In genomic region chr11:64665381-64665780, GRCh38 we compare ENCODE assay signal across 22 cellular contexts. TPM values are rescaled to one million over a fixed set of nuclear protein-coding genes. Genes with fewer than 3 reads are reported as not detected.
DNase-seq lines count a peak whose midpoint lies in the region; ATAC-seq and TF ChIP-seq lines count a peak whose summit lies in the region.
"Had no signal": no experiment of that assay in that cellular context is flagged by ENCODE, and none has a peak within 500 bp of the region (broad histone marks: within the 10 kb centered on the region; RNA-seq: fewer than 3 reads in every experiment).

No MANE protein-coding gene starts in this region.

- H3K4me3 Mint-ChIP-seq in activated naive CD4-positive, alpha-beta T cell treated with anti-CD3 and anti-CD28 coated beads, Interleukin-2, amount 10 ng/mL, durations not matched to agents 7 days and 5 days: no peak overlapping the region
- H3K4me3 Mint-ChIP-seq: CD8-positive, alpha-beta T cell had no signal

- H3K27ac ChIP-seq in ovary: no peak overlapping the region
- H3K27ac ChIP-seq: sigmoid colon had no signal

- no peak for DNase-seq in activated naive CD4-positive, alpha-beta T cell treated with anti-CD3 and anti-CD28 coated beads, Interleukin-2, amount 10 ng/mL, durations not matched to agents 7 days and 5 days
- no peak for DNase-seq in activated naive CD4-positive, alpha-beta T cell treated with anti-CD3 and anti-CD28 coated beads, Interleukin-2, amount 50 U/mL, for 72 hours (ENCODE audit: low spot score in 2 of 2)
- DNase-seq in NCI-H1092 (lab: John Stamatoyannopoulos, UW): peak; percentile 12
- DNase-seq in cerebellum (ENCODE audit: low spot score): peak; percentile 60
- DNase-seq in posterior vena cava (ENCODE audit: low spot score): peak; percentile 79
- no peak for DNase-seq in ovary
- DNase-seq: activated CD4-positive, alpha-beta T cell treated with anti-CD3 and anti-CD28 coated beads, Interleukin-2, amount 50 U/mL, for 4 hours; activated gamma-delta T cell treated with Interleukin-2 at 50 U/mL for 16 hours; amniotic stem cell; CD8-positive, alpha-beta T cell; DND-41; MV-4-11; NCI-H2107; NK-92 treated with Interleukin-12 subunit alpha and Interleukin-12 subunit beta, amount 100 ng/mL, for 24 hours; nucleus accumbens; sigmoid colon; stimulated activated naive CD4-positive, alpha-beta T cell had no signal

- H3K9me3 Mint-ChIP-seq in activated naive CD4-positive, alpha-beta T cell treated with anti-CD3 and anti-CD28 coated beads, Interleukin-2, amount 10 ng/mL, durations not matched to agents 7 days and 5 days: no peaks in the 10 kb centered on the region
- H3K9me3 Mint-ChIP-seq in activated naive CD4-positive, alpha-beta T cell treated with anti-CD3 and anti-CD28 coated beads, Interleukin-2, amount 50 U/mL, for 72 hours: no peaks in the 10 kb centered on the region
- H3K9me3 Mint-ChIP-seq: CD8-positive, alpha-beta T cell had no signal

- H3K36me3 ChIP-seq in ovary: no peaks in the 10 kb centered on the region
- H3K36me3 ChIP-seq: sigmoid colon had no signal

- TF ChIP-seq CTCF in ovary (IDR thresholded peaks at IDR 0.05): no peak

- intact Hi-C loops in posterior vena cava (cut with DNase I): no loop called here
- intact Hi-C loops in ovary (cut with DNase I): no loop called here

- TF ChIP-seq EP300 in ovary (IDR thresholded peaks at IDR 0.05): no peak

- no peaks in the 10 kb centered on the region for H3K4me1 ChIP-seq in ovary (ENCODE audit: insufficient read depth)
- H3K4me1 ChIP-seq: sigmoid colon had no signal

- H3K9me3 ChIP-seq in ovary: no peaks in the 10 kb centered on the region
- H3K9me3 ChIP-seq: sigmoid colon had no signal

- CTCF ChIA-PET in activated naive CD4-positive, alpha-beta T cell treated with anti-CD3 and anti-CD28 coated beads, Interleukin-2, amount 10 ng/mL, durations not matched to agents 7 days and 5 days (lab: Charles Lee): no interaction called here

- no peak for TF ChIP-seq POLR2A in ovary (IDR thresholded peaks at IDR 0.05)

- no peak overlapping the region for H3K4me3 ChIP-seq in ovary
- H3K4me3 ChIP-seq: lung, sigmoid colon had no signal

- no peaks in the 10 kb centered on the region for H3K36me3 Mint-ChIP-seq in activated naive CD4-positive, alpha-beta T cell treated with anti-CD3 and anti-CD28 coated beads, Interleukin-2, amount 10 ng/mL, durations not matched to agents 7 days and 5 days
- no peaks in the 10 kb centered on the region for H3K36me3 Mint-ChIP-seq in activated naive CD4-positive, alpha-beta T cell treated with anti-CD3 and anti-CD28 coated beads, Interleukin-2, amount 50 U/mL, for 72 hours
- H3K36me3 Mint-ChIP-seq: CD8-positive, alpha-beta T cell had no signal

- H3K27me3 ChIP-seq in ovary: no peaks in the 10 kb centered on the region

- WGBS in ovary, 3 donors: 45 to 55% (median 45%) methylated on average over 8 of the region's 8 CpGs

- peak overlapping the region; percentile 24 for H3K27ac Mint-ChIP-seq in activated naive CD4-positive, alpha-beta T cell treated with anti-CD3 and anti-CD28 coated beads, Interleukin-2, amount 10 ng/mL, durations not matched to agents 7 days and 5 days
- no peak overlapping the region for H3K27ac Mint-ChIP-seq in activated naive CD4-positive, alpha-beta T cell treated with anti-CD3 and anti-CD28 coated beads, Interleukin-2, amount 50 U/mL, for 72 hours
- H3K27ac Mint-ChIP-seq: CD8-positive, alpha-beta T cell had no signal

- peaks cover 24% of the 10 kb centered on the region for H3K27me3 Mint-ChIP-seq in activated naive CD4-positive, alpha-beta T cell treated with anti-CD3 and anti-CD28 coated beads, Interleukin-2, amount 10 ng/mL, durations not matched to agents 7 days and 5 days

- H3K4me1 Mint-ChIP-seq in activated naive CD4-positive, alpha-beta T cell treated with anti-CD3 and anti-CD28 coated beads, Interleukin-2, amount 10 ng/mL, durations not matched to agents 7 days and 5 days: no peaks in the 10 kb centered on the region

- no peak for ATAC-seq in activated naive CD4-positive, alpha-beta T cell treated with anti-CD3 and anti-CD28 coated beads, Interleukin-2, amount 50 U/mL, for 72 hours
- ATAC-seq in HG03460 (IDR thresholded peaks at IDR 0.05; ENCODE audit: unreplicated experiment) (no peak), HG02642 (IDR thresholded peaks at IDR 0.05; ENCODE audit: poor library complexity, unreplicated experiment) (no peak)
- ATAC-seq: CD8-positive, alpha-beta T cell; esophagus mucosa had no signal

RNA-seq across cellular contexts. Expression of gene NRXN2, which starts 57.6 kb away (rescaled TPM):
- total RNA-seq in activated naive CD4-positive, alpha-beta T cell treated with anti-CD3 and anti-CD28 coated beads, Interleukin-2, amount 50 U/mL, for 72 hours: 1 to 10 TPM in 1 of 2 donors, under 1 TPM in 1; 0.84 to 1.3 TPM
- 134 TPM for total RNA-seq in cerebellum
- 1 to 10 TPM; 7.9 to 8.8 TPM for total RNA-seq in posterior vena cava
- total RNA-seq in ovary: 10 to 100 TPM in 5 of 7 donors, 1 to 10 TPM in 2; 7.0 to 64.1 (median 19.7) TPM
- 10 to 100 TPM in 1 of 2 donors, 1 to 10 TPM in 1; 6.4 to 21.5 TPM for polyA plus RNA-seq in ovary
- polyA plus RNA-seq: AG04450 had no signal

Comparison
In these comparisons a context has a peak if more than half of its experiments do, and no peak if none do; other contexts are left out.
1. DNase-seq: peak in NCI-H1092 (single experiment), cerebellum (single experiment) and posterior vena cava (single experiment); none in activated naive CD4-positive, alpha-beta T cell treated with anti-CD3 and anti-CD28 coated beads, Interleukin-2, amount 10 ng/mL, durations not matched to agents 7 days and 5 days (single experiment), activated naive CD4-positive, alpha-beta T cell treated with anti-CD3 and anti-CD28 coated beads, Interleukin-2, amount 50 U/mL, for 72 hours (0 of 2) and ovary (0 of 5).